10 cellular contexts compared by ENCODE assay signal in the genomic region with DNA sequence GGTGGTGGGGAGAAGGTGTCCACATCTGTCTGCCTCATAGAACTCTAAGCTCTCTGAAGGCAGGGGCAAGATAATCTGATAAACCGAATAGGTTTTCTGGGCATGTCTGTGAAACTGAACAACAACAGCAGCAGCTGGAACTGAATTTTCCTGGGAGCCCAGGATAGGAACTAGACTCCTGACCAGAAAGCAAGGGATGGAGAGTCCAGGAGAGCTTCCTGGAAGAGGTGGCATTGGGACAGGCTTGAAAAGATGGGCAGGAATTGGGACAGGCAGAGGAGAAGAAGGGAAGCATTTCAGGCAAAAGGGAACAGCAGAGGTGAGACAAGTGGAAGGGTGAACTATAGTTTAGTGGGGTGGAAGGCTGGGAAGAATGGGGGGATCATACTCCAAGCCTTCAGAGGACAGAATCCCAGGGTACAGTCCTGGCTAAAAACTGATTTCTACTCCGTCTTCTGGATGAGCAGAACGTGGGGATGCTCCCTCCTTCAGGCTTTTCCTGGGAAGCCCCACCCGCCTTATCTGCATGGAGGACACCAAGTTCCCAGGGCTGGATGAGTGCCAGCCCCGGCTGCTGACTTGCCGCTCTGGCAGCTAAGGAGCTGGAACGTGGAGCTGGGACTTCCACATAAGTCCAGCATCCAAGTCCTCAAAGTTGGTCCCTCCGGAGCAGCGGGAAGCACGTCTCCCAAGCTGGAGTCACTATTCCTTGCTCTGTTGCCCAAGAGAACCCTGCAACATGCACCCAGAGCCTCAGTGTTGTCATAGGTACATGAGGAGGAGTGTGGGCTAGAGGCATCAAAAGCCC. TPM values are rescaled to one million over a fixed set of nuclear protein-coding genes. Genes with fewer than 3 reads are reported as not detected.
DNase-seq lines count a peak whose midpoint lies in the region; ATAC-seq, FAIRE-seq and TF ChIP-seq lines count a peak whose summit lies in the region.
"Had no signal": no experiment of that assay in that cellular context is flagged by ENCODE, and none has a peak within 500 bp of the region (broad histone marks: within the 10 kb centered on the region; RNA-seq: fewer than 3 reads in every experiment).

No MANE protein-coding gene starts in this region.

- H3K36me3 ChIP-seq in astrocyte (ENCODE audit: insufficient read depth, low read length) = no peaks in the 10 kb centered on the region
- H3K36me3 ChIP-seq in heart right ventricle = no peaks in the 10 kb centered on the region
- H3K36me3 ChIP-seq in psoas muscle (ENCODE audit: insufficient read depth in 1 of 2, low read depth in 1 of 2) = no peaks in the 10 kb centered on the region

- TF ChIP-seq CTCF in astrocyte (IDR thresholded peaks at IDR 0.05; ENCODE audit: insufficient read depth, low read depth, low read length) (no peak), heart right ventricle (IDR thresholded peaks at IDR 0.05) (no peak), psoas muscle (IDR thresholded peaks at IDR 0.05) (no peak), GM13976 (IDR thresholded peaks at IDR 0.05; ENCODE audit: borderline replicate concordance, control extremely low read depth, extremely low read depth, insufficient read depth, missing control alignments) (no peak)

- peak overlapping the region; percentile 14 for H3K4me2 ChIP-seq in astrocyte (ENCODE audit: low read length)

- ATAC-seq in heart right ventricle (peak; percentile 62 to 89 (median 80)), psoas muscle (peak; percentile 36 to 90 (median 72)), GM18520 (IDR thresholded peaks at IDR 0.05; ENCODE audit: unreplicated experiment) (no peak)

- FAIRE-seq in astrocyte (lab: Jason Lieb, UNC) = no peak
- FAIRE-seq: colon had no signal

- H3K27me3 Mint-ChIP-seq in astrocyte (ENCODE audit: low read depth, unreplicated experiment) = peaks cover 40% of the 10 kb centered on the region

- H3K27ac ChIP-seq in astrocyte (ENCODE audit: low read depth, low read length) (no peak overlapping the region), heart right ventricle (peak overlapping the region in 7 of 10 donors; percentile 5 to 74 (median 48)), psoas muscle (peak overlapping the region; percentile 36)

- H3K27me3 ChIP-seq in astrocyte (ENCODE audit: insufficient read depth, low read length) = peaks cover 20% of the 10 kb centered on the region
- H3K27me3 ChIP-seq in heart right ventricle = peaks cover 0 to 27% (median 4%) of the 10 kb centered on the region in 7 donors
- H3K27me3 ChIP-seq in psoas muscle (ENCODE audit: insufficient read depth in 3 of 3, low read length in 2 of 3) = peaks cover 0 to 7% (median 0%) of the 10 kb centered on the region in 3 donors

- H3K4me1 Mint-ChIP-seq in astrocyte (ENCODE audit: low read depth, unreplicated experiment) = peaks cover 12% of the 10 kb centered on the region

- no peak overlapping the region for H2AFZ ChIP-seq in astrocyte (ENCODE audit: low read depth, low read length)

- H3K4me3 ChIP-seq in astrocyte (ENCODE audit: insufficient read depth, low read depth, low read length) = no peak overlapping the region
- H3K4me3 ChIP-seq in heart right ventricle = no peak overlapping the region
- no peak overlapping the region for H3K4me3 ChIP-seq in psoas muscle

- H3K9me3 Mint-ChIP-seq in astrocyte (ENCODE audit: unreplicated experiment) = peaks cover 5% of the 10 kb centered on the region

- WGBS in heart right ventricle, 2 donors = 20 to 23% methylated on average over 10 of the region's 10 CpGs
- WGBS in psoas muscle, 3 donors = 13 to 18% (median 16%) methylated on average over 10 of the region's 10 CpGs

- H3K9ac ChIP-seq in astrocyte (ENCODE audit: low read length) = no peak overlapping the region

- no peak overlapping the region for H3K27ac Mint-ChIP-seq in astrocyte (ENCODE audit: unreplicated experiment)

- DNase-seq in EL (peak; percentile 75), astrocyte (ENCODE audit: low read depth) (peak; percentile 65), heart right ventricle (peak; percentile 77 to 89), psoas muscle (peak; percentile 83 to 93), GM13976 (ENCODE audit: low spot score) (no peak), 8988T (no peak)
- no peak for DNase-seq in activated CD4-positive, alpha-beta T cell treated with anti-CD3 and anti-CD28 coated beads, Interleukin-2, amount 50 U/mL, for 4 hours

- intact Hi-C loops in heart right ventricle (cut with DNase I) (loop anchor here in 2 of 10 donors (2.0 to 5.0 kb wide), 2 partner anchors 34 to 164 kb away; no protein-coding TSS in a partner anchor), psoas muscle (cut with DNase I) (loop anchor here in 1 of 2 donors (5.0 kb wide), 1 partner anchor 39 kb away; no protein-coding TSS in a partner anchor)

- in situ Hi-C loops in GM13976 (cut with MboI; ENCODE audit: low sequenced_read_pairs, unreplicated experiment) = no loop called here

- H3K4me1 ChIP-seq in astrocyte (ENCODE audit: insufficient read depth, low read length) (no peaks in the 10 kb centered on the region), heart right ventricle (peaks cover 3 to 35% (median 18%) of the 10 kb centered on the region in 9 donors), psoas muscle (no peaks in the 10 kb centered on the region)

- H3K79me2 ChIP-seq in astrocyte (ENCODE audit: insufficient read depth, low read length) = no peaks in the 10 kb centered on the region

- H4K20me1 ChIP-seq in astrocyte (ENCODE audit: insufficient read depth, low read length) = no peaks in the 10 kb centered on the region

- H3K36me3 Mint-ChIP-seq in astrocyte (ENCODE audit: low read depth, unreplicated experiment) = peaks cover 3% of the 10 kb centered on the region

- H3K9me3 ChIP-seq in astrocyte (ENCODE audit: insufficient read depth, low read depth, low read length) = no peaks in the 10 kb centered on the region
- H3K9me3 ChIP-seq in heart right ventricle = no peaks in the 10 kb centered on the region
- no peaks in the 10 kb centered on the region for H3K9me3 ChIP-seq in psoas muscle

- no peak overlapping the region for H3K4me3 Mint-ChIP-seq in astrocyte (ENCODE audit: unreplicated experiment)

RNA-seq across cellular contexts. Expression of a gene that starts 13.9 kb away (rescaled TPM):
- 0.34 and 0.50 TPM in 2 replicates for total RNA-seq in astrocyte
- under 1 TPM in 2 of 10 donors, not detected in 8; 0.13 to 0.45 TPM for total RNA-seq in heart right ventricle
- not detected for polyA plus RNA-seq in heart right ventricle
- total RNA-seq in psoas muscle = under 1 TPM in 1 of 4 donors, not detected in 3; 0.13 TPM
- polyA plus RNA-seq in psoas muscle = under 1 TPM in 2 of 3 donors, not detected in 1; 0.03 to 0.04 TPM
- total RNA-seq: subcutaneous adipose tissue had no signal

RNA-seq across cellular contexts. Expression of a gene that starts 34.9 kb away (rescaled TPM):
- 0.19 TPM in 1 of 2 replicates, not detected in the other for total RNA-seq in astrocyte
- not detected for total RNA-seq in heart right ventricle
- polyA plus RNA-seq in heart right ventricle = under 1 TPM in 1 of 2 donors, not detected in 1; 0.01 TPM
- under 1 TPM in 2 of 4 donors, not detected in 2; 0.16 to 0.84 TPM for total RNA-seq in psoas muscle
- polyA plus RNA-seq in psoas muscle = not detected
- total RNA-seq: subcutaneous adipose tissue had no signal

RNA-seq across cellular contexts. Expression of a gene that starts 42.4 kb away (rescaled TPM):
- total RNA-seq in astrocyte (27.6 and 31.2 TPM in 2 replicates), heart right ventricle (10 to 100 TPM in 2 of 10 donors, 1 to 10 TPM in 8; 4.1 to 11.5 (median 5.1) TPM), psoas muscle (1 to 10 TPM; 3.9 to 8.5 (median 4.7) TPM)
- polyA plus RNA-seq in heart right ventricle (10 to 100 TPM in 1 of 2 donors, 1 to 10 TPM in 1; 3.1 to 35.8 TPM), psoas muscle (1 to 10 TPM; 1.1 to 2.1 (median 1.8) TPM)

Comparison
In these comparisons a context has a peak if more than half of its experiments do, and no peak if none do; other contexts are left out.
1. DNase-seq: peak in EL (single experiment), astrocyte (single experiment), heart right ventricle (2 of 2) and psoas muscle (2 of 2); none in GM13976 (single experiment), 8988T (single experiment) and activated CD4-positive, alpha-beta T cell treated with anti-CD3 and anti-CD28 coated beads, Interleukin-2, amount 50 U/mL, for 4 hours (0 of 2).